In the genomic region with DNA sequence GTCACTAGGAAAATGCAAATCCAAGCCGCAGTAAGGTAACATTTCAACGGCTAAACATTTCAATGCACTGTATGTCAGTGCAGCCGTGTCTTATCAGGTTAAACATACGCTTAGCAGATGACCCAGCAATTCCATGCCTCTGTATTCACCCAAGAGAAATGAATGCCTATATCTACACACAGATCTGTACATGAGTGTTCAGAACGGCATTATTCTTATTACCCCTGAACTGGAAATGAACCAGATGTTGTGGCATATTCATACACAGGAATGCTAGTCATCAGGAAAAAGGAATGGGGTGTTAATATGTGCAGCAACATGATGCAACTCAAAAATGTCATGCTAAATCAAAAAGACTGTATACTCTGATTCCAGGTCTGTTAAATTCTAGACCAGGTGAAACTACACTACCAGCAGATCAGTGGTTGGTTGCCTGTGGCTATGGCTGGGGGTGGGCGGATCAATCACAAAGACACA, we compare ENCODE assay signal across 1 cellular context.
TF ChIP-seq lines count a peak whose summit lies in the region.

No MANE protein-coding gene starts in this region.

TF ChIP-seq in K562, 482 proteins besides CTCF, POLR2A, EP300 and RAD21 (continued from another document and continues in another):
- TF ChIP-seq, protein P1, sequence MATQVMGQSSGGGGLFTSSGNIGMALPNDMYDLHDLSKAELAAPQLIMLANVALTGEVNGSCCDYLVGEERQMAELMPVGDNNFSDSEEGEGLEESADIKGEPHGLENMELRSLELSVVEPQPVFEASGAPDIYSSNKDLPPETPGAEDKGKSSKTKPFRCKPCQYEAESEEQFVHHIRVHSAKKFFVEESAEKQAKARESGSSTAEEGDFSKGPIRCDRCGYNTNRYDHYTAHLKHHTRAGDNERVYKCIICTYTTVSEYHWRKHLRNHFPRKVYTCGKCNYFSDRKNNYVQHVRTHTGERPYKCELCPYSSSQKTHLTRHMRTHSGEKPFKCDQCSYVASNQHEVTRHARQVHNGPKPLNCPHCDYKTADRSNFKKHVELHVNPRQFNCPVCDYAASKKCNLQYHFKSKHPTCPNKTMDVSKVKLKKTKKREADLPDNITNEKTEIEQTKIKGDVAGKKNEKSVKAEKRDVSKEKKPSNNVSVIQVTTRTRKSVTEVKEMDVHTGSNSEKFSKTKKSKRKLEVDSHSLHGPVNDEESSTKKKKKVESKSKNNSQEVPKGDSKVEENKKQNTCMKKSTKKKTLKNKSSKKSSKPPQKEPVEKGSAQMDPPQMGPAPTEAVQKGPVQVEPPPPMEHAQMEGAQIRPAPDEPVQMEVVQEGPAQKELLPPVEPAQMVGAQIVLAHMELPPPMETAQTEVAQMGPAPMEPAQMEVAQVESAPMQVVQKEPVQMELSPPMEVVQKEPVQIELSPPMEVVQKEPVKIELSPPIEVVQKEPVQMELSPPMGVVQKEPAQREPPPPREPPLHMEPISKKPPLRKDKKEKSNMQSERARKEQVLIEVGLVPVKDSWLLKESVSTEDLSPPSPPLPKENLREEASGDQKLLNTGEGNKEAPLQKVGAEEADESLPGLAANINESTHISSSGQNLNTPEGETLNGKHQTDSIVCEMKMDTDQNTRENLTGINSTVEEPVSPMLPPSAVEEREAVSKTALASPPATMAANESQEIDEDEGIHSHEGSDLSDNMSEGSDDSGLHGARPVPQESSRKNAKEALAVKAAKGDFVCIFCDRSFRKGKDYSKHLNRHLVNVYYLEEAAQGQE (CRISPR knock-in tag; IDR thresholded peaks at IDR 0.05; ENCODE audit: low read depth) = no peak
- TF ChIP-seq ZNF23 (CRISPR knock-in tag; IDR thresholded peaks at IDR 0.05) (no peak), TEAD4 (IDR thresholded peaks at IDR 0.05; ENCODE audit: low read length) (peak; percentile 91), TEAD4 (CRISPR knock-in tag; IDR thresholded peaks at IDR 0.05; ENCODE audit: borderline replicate concordance) (no peak), ZNF212 (CRISPR knock-in tag; IDR thresholded peaks at IDR 0.05) (no peak), ZNF124 (CRISPR knock-in tag; IDR thresholded peaks at IDR 0.05) (no peak), CBX1 (IDR thresholded peaks at IDR 0.05; ENCODE audit: low read depth) (no peak), HMGN3 (IDR thresholded peaks at IDR 0.05; ENCODE audit: borderline replicate concordance, extremely low read depth, insufficient read length, low read depth, low read length) (no peak), NRF1 (conservative IDR thresholded peaks at IDR 0.05 in 1 of 2, IDR thresholded peaks at IDR 0.05 in 1 of 2) (no peak), ZNF766 (CRISPR knock-in tag; conservative IDR thresholded peaks at IDR 0.05) (no peak; the same call in 1 of the 2 replicates), NCOA4 (IDR thresholded peaks at IDR 0.05; ENCODE audit: partially characterized antibody) (no peak), ARHGAP35 (IDR thresholded peaks at IDR 0.05; ENCODE audit: partially characterized antibody) (no peak), SNRNP70 (optimal IDR thresholded peaks at IDR 0.05; ENCODE audit: low read depth, low read length) (no peak), ZBTB8A (IDR thresholded peaks at IDR 0.05; ENCODE audit: partially characterized antibody) (no peak), CREB1 (IDR thresholded peaks at IDR 0.05) (peak; percentile 30; the same call in 1 of the 2 replicates), CREB1 (CRISPR knock-in tag; IDR thresholded peaks at IDR 0.05) (no peak), LARP7 (IDR thresholded peaks at IDR 0.05) (no peak), ZC3H8 (IDR thresholded peaks at IDR 0.05) (no peak)
- TF ChIP-seq, protein P2, sequence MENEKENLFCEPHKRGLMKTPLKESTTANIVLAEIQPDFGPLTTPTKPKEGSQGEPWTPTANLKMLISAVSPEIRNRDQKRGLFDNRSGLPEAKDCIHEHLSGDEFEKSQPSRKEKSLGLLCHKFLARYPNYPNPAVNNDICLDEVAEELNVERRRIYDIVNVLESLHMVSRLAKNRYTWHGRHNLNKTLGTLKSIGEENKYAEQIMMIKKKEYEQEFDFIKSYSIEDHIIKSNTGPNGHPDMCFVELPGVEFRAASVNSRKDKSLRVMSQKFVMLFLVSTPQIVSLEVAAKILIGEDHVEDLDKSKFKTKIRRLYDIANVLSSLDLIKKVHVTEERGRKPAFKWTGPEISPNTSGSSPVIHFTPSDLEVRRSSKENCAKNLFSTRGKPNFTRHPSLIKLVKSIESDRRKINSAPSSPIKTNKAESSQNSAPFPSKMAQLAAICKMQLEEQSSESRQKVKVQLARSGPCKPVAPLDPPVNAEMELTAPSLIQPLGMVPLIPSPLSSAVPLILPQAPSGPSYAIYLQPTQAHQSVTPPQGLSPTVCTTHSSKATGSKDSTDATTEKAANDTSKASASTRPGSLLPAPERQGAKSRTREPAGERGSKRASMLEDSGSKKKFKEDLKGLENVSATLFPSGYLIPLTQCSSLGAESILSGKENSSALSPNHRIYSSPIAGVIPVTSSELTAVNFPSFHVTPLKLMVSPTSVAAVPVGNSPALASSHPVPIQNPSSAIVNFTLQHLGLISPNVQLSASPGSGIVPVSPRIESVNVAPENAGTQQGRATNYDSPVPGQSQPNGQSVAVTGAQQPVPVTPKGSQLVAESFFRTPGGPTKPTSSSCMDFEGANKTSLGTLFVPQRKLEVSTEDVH (IDR thresholded peaks at IDR 0.05; ENCODE audit: low read depth, partially characterized antibody) = no peak
- TF ChIP-seq, protein P3, sequence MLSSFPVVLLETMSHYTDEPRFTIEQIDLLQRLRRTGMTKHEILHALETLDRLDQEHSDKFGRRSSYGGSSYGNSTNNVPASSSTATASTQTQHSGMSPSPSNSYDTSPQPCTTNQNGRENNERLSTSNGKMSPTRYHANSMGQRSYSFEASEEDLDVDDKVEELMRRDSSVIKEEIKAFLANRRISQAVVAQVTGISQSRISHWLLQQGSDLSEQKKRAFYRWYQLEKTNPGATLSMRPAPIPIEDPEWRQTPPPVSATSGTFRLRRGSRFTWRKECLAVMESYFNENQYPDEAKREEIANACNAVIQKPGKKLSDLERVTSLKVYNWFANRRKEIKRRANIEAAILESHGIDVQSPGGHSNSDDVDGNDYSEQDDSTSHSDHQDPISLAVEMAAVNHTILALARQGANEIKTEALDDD (IDR thresholded peaks at IDR 0.05) = peak; percentile 93
- TF ChIP-seq, protein P4, sequence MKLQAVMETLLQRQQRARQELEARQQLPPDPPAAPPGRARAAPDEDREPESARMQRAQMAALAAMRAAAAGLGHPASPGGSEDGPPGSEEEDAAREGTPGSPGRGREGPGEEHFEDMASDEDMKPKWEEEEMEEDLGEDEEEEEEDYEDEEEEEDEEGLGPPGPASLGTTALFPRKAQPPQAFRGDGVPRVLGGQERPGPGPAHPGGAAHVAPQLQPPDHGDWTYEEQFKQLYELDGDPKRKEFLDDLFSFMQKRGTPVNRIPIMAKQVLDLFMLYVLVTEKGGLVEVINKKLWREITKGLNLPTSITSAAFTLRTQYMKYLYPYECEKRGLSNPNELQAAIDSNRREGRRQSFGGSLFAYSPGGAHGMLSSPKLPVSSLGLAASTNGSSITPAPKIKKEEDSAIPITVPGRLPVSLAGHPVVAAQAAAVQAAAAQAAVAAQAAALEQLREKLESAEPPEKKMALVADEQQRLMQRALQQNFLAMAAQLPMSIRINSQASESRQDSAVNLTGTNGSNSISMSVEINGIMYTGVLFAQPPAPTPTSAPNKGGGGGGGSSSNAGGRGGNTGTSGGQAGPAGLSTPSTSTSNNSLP (IDR thresholded peaks at IDR 0.05; ENCODE audit: borderline replicate concordance, low read depth, low read length) = peak; percentile 86; the same call in 1 of the 2 replicates
- TF ChIP-seq, protein P5, sequence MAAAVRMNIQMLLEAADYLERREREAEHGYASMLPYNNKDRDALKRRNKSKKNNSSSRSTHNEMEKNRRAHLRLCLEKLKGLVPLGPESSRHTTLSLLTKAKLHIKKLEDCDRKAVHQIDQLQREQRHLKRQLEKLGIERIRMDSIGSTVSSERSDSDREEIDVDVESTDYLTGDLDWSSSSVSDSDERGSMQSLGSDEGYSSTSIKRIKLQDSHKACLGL (CRISPR knock-in tag; IDR thresholded peaks at IDR 0.05; ENCODE audit: borderline replicate concordance, poor library complexity, severe bottlenecking) = no peak
- TF ChIP-seq, protein P6, sequence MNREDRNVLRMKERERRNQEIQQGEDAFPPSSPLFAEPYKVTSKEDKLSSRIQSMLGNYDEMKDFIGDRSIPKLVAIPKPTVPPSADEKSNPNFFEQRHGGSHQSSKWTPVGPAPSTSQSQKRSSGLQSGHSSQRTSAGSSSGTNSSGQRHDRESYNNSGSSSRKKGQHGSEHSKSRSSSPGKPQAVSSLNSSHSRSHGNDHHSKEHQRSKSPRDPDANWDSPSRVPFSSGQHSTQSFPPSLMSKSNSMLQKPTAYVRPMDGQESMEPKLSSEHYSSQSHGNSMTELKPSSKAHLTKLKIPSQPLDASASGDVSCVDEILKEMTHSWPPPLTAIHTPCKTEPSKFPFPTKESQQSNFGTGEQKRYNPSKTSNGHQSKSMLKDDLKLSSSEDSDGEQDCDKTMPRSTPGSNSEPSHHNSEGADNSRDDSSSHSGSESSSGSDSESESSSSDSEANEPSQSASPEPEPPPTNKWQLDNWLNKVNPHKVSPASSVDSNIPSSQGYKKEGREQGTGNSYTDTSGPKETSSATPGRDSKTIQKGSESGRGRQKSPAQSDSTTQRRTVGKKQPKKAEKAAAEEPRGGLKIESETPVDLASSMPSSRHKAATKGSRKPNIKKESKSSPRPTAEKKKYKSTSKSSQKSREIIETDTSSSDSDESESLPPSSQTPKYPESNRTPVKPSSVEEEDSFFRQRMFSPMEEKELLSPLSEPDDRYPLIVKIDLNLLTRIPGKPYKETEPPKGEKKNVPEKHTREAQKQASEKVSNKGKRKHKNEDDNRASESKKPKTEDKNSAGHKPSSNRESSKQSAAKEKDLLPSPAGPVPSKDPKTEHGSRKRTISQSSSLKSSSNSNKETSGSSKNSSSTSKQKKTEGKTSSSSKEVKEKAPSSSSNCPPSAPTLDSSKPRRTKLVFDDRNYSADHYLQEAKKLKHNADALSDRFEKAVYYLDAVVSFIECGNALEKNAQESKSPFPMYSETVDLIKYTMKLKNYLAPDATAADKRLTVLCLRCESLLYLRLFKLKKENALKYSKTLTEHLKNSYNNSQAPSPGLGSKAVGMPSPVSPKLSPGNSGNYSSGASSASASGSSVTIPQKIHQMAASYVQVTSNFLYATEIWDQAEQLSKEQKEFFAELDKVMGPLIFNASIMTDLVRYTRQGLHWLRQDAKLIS (CRISPR knock-in tag; IDR thresholded peaks at IDR 0.05) = no peak
- TF ChIP-seq, protein P7, sequence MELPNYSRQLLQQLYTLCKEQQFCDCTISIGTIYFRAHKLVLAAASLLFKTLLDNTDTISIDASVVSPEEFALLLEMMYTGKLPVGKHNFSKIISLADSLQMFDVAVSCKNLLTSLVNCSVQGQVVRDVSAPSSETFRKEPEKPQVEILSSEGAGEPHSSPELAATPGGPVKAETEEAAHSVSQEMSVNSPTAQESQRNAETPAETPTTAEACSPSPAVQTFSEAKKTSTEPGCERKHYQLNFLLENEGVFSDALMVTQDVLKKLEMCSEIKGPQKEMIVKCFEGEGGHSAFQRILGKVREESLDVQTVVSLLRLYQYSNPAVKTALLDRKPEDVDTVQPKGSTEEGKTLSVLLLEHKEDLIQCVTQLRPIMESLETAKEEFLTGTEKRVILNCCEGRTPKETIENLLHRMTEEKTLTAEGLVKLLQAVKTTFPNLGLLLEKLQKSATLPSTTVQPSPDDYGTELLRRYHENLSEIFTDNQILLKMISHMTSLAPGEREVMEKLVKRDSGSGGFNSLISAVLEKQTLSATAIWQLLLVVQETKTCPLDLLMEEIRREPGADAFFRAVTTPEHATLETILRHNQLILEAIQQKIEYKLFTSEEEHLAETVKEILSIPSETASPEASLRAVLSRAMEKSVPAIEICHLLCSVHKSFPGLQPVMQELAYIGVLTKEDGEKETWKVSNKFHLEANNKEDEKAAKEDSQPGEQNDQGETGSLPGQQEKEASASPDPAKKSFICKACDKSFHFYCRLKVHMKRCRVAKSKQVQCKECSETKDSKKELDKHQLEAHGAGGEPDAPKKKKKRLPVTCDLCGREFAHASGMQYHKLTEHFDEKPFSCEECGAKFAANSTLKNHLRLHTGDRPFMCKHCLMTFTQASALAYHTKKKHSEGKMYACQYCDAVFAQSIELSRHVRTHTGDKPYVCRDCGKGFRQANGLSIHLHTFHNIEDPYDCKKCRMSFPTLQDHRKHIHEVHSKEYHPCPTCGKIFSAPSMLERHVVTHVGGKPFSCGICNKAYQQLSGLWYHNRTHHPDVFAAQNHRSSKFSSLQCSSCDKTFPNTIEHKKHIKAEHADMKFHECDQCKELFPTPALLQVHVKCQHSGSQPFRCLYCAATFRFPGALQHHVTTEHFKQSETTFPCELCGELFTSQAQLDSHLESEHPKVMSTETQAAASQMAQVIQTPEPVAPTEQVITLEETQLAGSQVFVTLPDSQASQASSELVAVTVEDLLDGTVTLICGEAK (IDR thresholded peaks at IDR 0.05) = no peak
- TF ChIP-seq, protein P7 (CRISPR knock-in tag; IDR thresholded peaks at IDR 0.05) = no peak
- TF ChIP-seq, protein P8, sequence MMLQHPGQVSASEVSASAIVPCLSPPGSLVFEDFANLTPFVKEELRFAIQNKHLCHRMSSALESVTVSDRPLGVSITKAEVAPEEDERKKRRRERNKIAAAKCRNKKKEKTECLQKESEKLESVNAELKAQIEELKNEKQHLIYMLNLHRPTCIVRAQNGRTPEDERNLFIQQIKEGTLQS (IDR thresholded peaks at IDR 0.05) = peak; percentile 80
- TF ChIP-seq, protein P8 (CRISPR knock-in tag; conservative IDR thresholded peaks at IDR 0.05) = no peak
